In the genomic region with DNA sequence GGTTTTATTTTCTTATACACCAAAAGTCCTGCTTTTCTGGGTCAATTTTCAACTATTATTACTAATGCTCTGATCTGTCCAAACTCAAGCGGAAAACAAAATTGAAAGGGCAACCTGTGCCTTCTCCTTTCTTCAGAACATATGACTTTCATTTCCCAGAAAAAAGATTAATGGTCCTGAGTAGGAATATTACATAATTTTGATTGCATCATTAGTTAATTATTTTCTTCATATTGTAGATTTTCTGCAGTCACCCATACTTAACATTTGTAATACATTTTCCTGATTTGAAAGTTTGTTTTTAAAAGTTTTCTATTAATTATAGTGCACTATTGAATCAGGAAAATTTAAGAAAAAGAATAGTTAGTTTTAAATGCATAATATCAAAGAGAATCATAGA, we compare ENCODE assay signal across 33 cellular contexts. TPM values are rescaled to one million over a fixed set of nuclear protein-coding genes. Genes with fewer than 3 reads are reported as not detected.
"Had no signal": no experiment of that assay in that cellular context is flagged by ENCODE, and none has a peak within 500 bp of the region (broad histone marks: within the 10 kb centered on the region; RNA-seq: fewer than 3 reads in every experiment).

No MANE protein-coding gene starts in this region.

- H3K27me3 ChIP-seq: ascending aorta, breast epithelium, cardiac muscle cell had no signal

- ATAC-seq: activated naive CD4-positive, alpha-beta T cell treated with anti-CD3 and anti-CD28 coated beads, Interleukin-2, amount 50 U/mL, for 72 hours; activated T-cell treated with anti-CD3 and anti-CD28 coated beads, Interleukin-2, amount 50 U/mL, for 72 hours; effector memory CD8-positive, alpha-beta T cell; WTC11 had no signal

- H3K4me1 ChIP-seq: ascending aorta, breast epithelium, esophagus squamous epithelium had no signal

- H3K4me3 ChIP-seq: ascending aorta, breast epithelium, cardiac muscle cell, esophagus squamous epithelium had no signal

- FAIRE-seq: endothelial cell of umbilical vein, TTC549 had no signal

- H3K27ac ChIP-seq: ascending aorta, breast epithelium, cardiac muscle cell, epithelial cell of prostate, esophagus squamous epithelium, VCaP had no signal

- DNase-seq: activated CD4-positive, alpha-beta memory T cell treated with anti-CD3 and anti-CD28 coated beads, Interleukin-2, amount 10 ng/mL, durations not matched to agents 7 days and 5 days; activated CD4-positive, alpha-beta T cell treated with anti-CD3 and anti-CD28 coated beads for 1 hour; activated CD4-positive, alpha-beta T cell treated with anti-CD3 and anti-CD28 coated beads for 4 hours; activated CD4-positive, alpha-beta T cell treated with anti-CD3 and anti-CD28 coated beads, Interleukin-2, amount 10 ng/mL, durations not matched to agents 7 days and 5 days; activated CD4-positive, alpha-beta T cell treated with anti-CD3 and anti-CD28 coated beads, Interleukin-2, amount 50 U/mL, for 4 hours; activated CD8-positive, alpha-beta memory T cell treated with anti-CD3 and anti-CD28 coated beads, Interleukin-2, amount 50 U/mL, for 48 hours; activated gamma-delta T cell; activated naive CD4-positive, alpha-beta T cell; activated naive CD4-positive, alpha-beta T cell treated with anti-CD3 and anti-CD28 coated beads, Interleukin-2, amount 10 ng/mL, durations not matched to agents 7 days and 5 days; activated naive CD8-positive, alpha-beta T cell treated with anti-CD3 and anti-CD28 coated beads, Interleukin-2, amount 10 ng/mL, durations not matched to agents 7 days and 5 days; activated T-cell treated with anti-CD3 and anti-CD28 coated beads for 4 hours; activated T-cell treated with anti-CD3 and anti-CD28 coated beads, Interleukin-2, amount 50 U/mL, for 24 hours; activated T-cell treated with anti-CD3 and anti-CD28 coated beads, Interleukin-2, amount 50 U/mL, for 72 hours; central memory CD4-positive, alpha-beta T cell; cerebellar nuclear complex; cortex of kidney; dermis blood vessel endothelial cell; effector CD4-positive, alpha-beta T cell; effector memory CD8-positive, alpha-beta T cell; esophagus squamous epithelium; foreskin melanocyte; head of caudate nucleus; T-helper 2 cell had no signal

- H3K36me3 ChIP-seq: ascending aorta, breast epithelium, cardiac muscle cell, esophagus squamous epithelium had no signal

RNA-seq across cellular contexts. Expression of a gene that starts 1.7 kb away (rescaled TPM):
- total RNA-seq: activated CD4-positive, alpha-beta memory T cell treated with anti-CD3 and anti-CD28 coated beads, Interleukin-2, amount 10 ng/mL, durations not matched to agents 7 days and 5 days; activated CD4-positive, alpha-beta T cell treated with anti-CD3 and anti-CD28 coated beads, Interleukin-2, amount 10 ng/mL, durations not matched to agents 7 days and 5 days; activated naive CD4-positive, alpha-beta T cell treated with anti-CD3 and anti-CD28 coated beads, Interleukin-2, amount 50 U/mL, for 72 hours; activated naive CD8-positive, alpha-beta T cell treated with anti-CD3 and anti-CD28 coated beads, Interleukin-2, amount 10 ng/mL, durations not matched to agents 7 days and 5 days; activated T-cell treated with anti-CD3 and anti-CD28 coated beads, Interleukin-2, amount 50 U/mL, for 72 hours; T-helper 1 cell treated with Interleukin-12 subunit alpha and Interleukin-12 subunit beta and Interleukin-4 antibody, amounts not matched to agents 30 ng/mL and 1 ng/mL, for 36 hours had no signal

RNA-seq across cellular contexts. Expression of a gene that starts 3.5 kb away (rescaled TPM):
- total RNA-seq: activated CD4-positive, alpha-beta memory T cell treated with anti-CD3 and anti-CD28 coated beads, Interleukin-2, amount 10 ng/mL, durations not matched to agents 7 days and 5 days; activated CD4-positive, alpha-beta T cell treated with anti-CD3 and anti-CD28 coated beads, Interleukin-2, amount 10 ng/mL, durations not matched to agents 7 days and 5 days; activated naive CD4-positive, alpha-beta T cell treated with anti-CD3 and anti-CD28 coated beads, Interleukin-2, amount 50 U/mL, for 72 hours; activated naive CD8-positive, alpha-beta T cell treated with anti-CD3 and anti-CD28 coated beads, Interleukin-2, amount 10 ng/mL, durations not matched to agents 7 days and 5 days; activated T-cell treated with anti-CD3 and anti-CD28 coated beads, Interleukin-2, amount 50 U/mL, for 72 hours; T-helper 1 cell treated with Interleukin-12 subunit alpha and Interleukin-12 subunit beta and Interleukin-4 antibody, amounts not matched to agents 30 ng/mL and 1 ng/mL, for 36 hours had no signal

RNA-seq across cellular contexts. Expression of a gene that starts 6.3 kb away (rescaled TPM):
- total RNA-seq: activated CD4-positive, alpha-beta memory T cell treated with anti-CD3 and anti-CD28 coated beads, Interleukin-2, amount 10 ng/mL, durations not matched to agents 7 days and 5 days; activated CD4-positive, alpha-beta T cell treated with anti-CD3 and anti-CD28 coated beads, Interleukin-2, amount 10 ng/mL, durations not matched to agents 7 days and 5 days; activated naive CD4-positive, alpha-beta T cell treated with anti-CD3 and anti-CD28 coated beads, Interleukin-2, amount 50 U/mL, for 72 hours; activated naive CD8-positive, alpha-beta T cell treated with anti-CD3 and anti-CD28 coated beads, Interleukin-2, amount 10 ng/mL, durations not matched to agents 7 days and 5 days; activated T-cell treated with anti-CD3 and anti-CD28 coated beads, Interleukin-2, amount 50 U/mL, for 72 hours; T-helper 1 cell treated with Interleukin-12 subunit alpha and Interleukin-12 subunit beta and Interleukin-4 antibody, amounts not matched to agents 30 ng/mL and 1 ng/mL, for 36 hours had no signal

RNA-seq across cellular contexts. Expression of a gene that starts 11.0 kb away (rescaled TPM):
- total RNA-seq: activated CD4-positive, alpha-beta memory T cell treated with anti-CD3 and anti-CD28 coated beads, Interleukin-2, amount 10 ng/mL, durations not matched to agents 7 days and 5 days; activated CD4-positive, alpha-beta T cell treated with anti-CD3 and anti-CD28 coated beads, Interleukin-2, amount 10 ng/mL, durations not matched to agents 7 days and 5 days; activated naive CD4-positive, alpha-beta T cell treated with anti-CD3 and anti-CD28 coated beads, Interleukin-2, amount 50 U/mL, for 72 hours; activated naive CD8-positive, alpha-beta T cell treated with anti-CD3 and anti-CD28 coated beads, Interleukin-2, amount 10 ng/mL, durations not matched to agents 7 days and 5 days; T-helper 1 cell treated with Interleukin-12 subunit alpha and Interleukin-12 subunit beta and Interleukin-4 antibody, amounts not matched to agents 30 ng/mL and 1 ng/mL, for 36 hours had no signal

RNA-seq across cellular contexts. Expression of a gene that starts 16.2 kb away (rescaled TPM):
- total RNA-seq: activated CD4-positive, alpha-beta memory T cell treated with anti-CD3 and anti-CD28 coated beads, Interleukin-2, amount 10 ng/mL, durations not matched to agents 7 days and 5 days; activated CD4-positive, alpha-beta T cell treated with anti-CD3 and anti-CD28 coated beads, Interleukin-2, amount 10 ng/mL, durations not matched to agents 7 days and 5 days; activated naive CD4-positive, alpha-beta T cell treated with anti-CD3 and anti-CD28 coated beads, Interleukin-2, amount 50 U/mL, for 72 hours; activated naive CD8-positive, alpha-beta T cell treated with anti-CD3 and anti-CD28 coated beads, Interleukin-2, amount 10 ng/mL, durations not matched to agents 7 days and 5 days; activated T-cell treated with anti-CD3 and anti-CD28 coated beads, Interleukin-2, amount 50 U/mL, for 72 hours; T-helper 1 cell treated with Interleukin-12 subunit alpha and Interleukin-12 subunit beta and Interleukin-4 antibody, amounts not matched to agents 30 ng/mL and 1 ng/mL, for 36 hours had no signal
